In the genomic region with DNA sequence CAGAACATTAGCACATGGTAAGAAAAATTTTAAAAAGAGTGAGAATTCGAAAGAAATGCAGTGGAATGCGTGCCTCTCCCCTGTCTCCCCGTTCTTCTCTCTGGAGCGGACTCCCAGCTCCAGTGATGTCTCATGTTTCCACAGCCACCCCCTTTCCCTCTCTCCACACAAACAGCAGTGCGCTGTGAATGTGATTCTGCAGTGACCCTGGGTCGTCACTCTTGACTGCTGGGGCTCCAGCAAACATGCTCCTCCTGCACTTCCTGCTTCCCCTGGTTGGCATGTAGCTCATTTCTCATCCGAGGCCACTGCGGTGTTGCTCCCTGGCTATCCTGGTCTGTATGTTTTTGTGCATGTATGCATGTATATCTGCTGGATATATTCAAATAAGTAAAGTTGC, we compare ENCODE assay signal across 11 cellular contexts. TPM values are rescaled to one million over a fixed set of nuclear protein-coding genes. Genes with fewer than 3 reads are reported as not detected.
DNase-seq lines count a peak whose midpoint lies in the region; ATAC-seq and TF ChIP-seq lines count a peak whose summit lies in the region.
"Had no signal": no experiment of that assay in that cellular context is flagged by ENCODE, and none has a peak within 500 bp of the region (broad histone marks: within the 10 kb centered on the region; RNA-seq: fewer than 3 reads in every experiment).

No MANE protein-coding gene starts in this region.

- peak overlapping the region; percentile 11 for H3K4me3 Mint-ChIP-seq in mesothelial cell of epicardium

- TF ChIP-seq CTCF in choroid plexus epithelial cell (conservative IDR thresholded peaks at IDR 0.05; ENCODE audit: low read depth, low read length): no peak
- TF ChIP-seq CTCF in mesothelial cell of epicardium (IDR thresholded peaks at IDR 0.05; ENCODE audit: unreplicated experiment): no peak

- peak overlapping the region; percentile 88 for H3K27ac Mint-ChIP-seq in mesothelial cell of epicardium

- no peaks in the 10 kb centered on the region for H3K27me3 Mint-ChIP-seq in mesothelial cell of epicardium (ENCODE audit: low read depth)

- H3K9me3 Mint-ChIP-seq in mesothelial cell of epicardium: peaks cover 4% of the 10 kb centered on the region

- H3K4me1 Mint-ChIP-seq in mesothelial cell of epicardium: peaks cover 22% of the 10 kb centered on the region

- DNase-seq in AG20443 (ENCODE audit: low spot score) (peak; percentile 73), GM03348 (ENCODE audit: low spot score) (peak; percentile 68), choroid plexus epithelial cell (ENCODE audit: low read depth) (peak; percentile 65), mesothelial cell of epicardium (ENCODE audit: low spot score in 2 of 2, unreplicated experiment in 2 of 2) (peak in 1 of 2 experiments; percentile 37), left colon (no peak)
- DNase-seq: GOT3, upper lobe of left lung had no signal

- H3K36me3 Mint-ChIP-seq in mesothelial cell of epicardium: peaks cover 5% of the 10 kb centered on the region

- no peak for ATAC-seq in left colon
- no peak for ATAC-seq in HG02588 (IDR thresholded peaks at IDR 0.05; ENCODE audit: unreplicated experiment)
- no peak for ATAC-seq in GM19397 (IDR thresholded peaks at IDR 0.05; ENCODE audit: unreplicated experiment)
- ATAC-seq in GM19023 (IDR thresholded peaks at IDR 0.05; ENCODE audit: unreplicated experiment): no peak
- ATAC-seq: Panc1 had no signal

- intact Hi-C loops in left colon (cut with DNase I, micrococcal nuclease): no loop called here

- peak overlapping the region; percentile 13 for H3K4me3 ChIP-seq in choroid plexus epithelial cell (ENCODE audit: low read depth, low read length)
- H3K4me3 ChIP-seq: upper lobe of left lung had no signal

RNA-seq across cellular contexts. Expression of a gene that starts 13.3 kb away (rescaled TPM):
- total RNA-seq in mesothelial cell of epicardium: 37.6 to 38.5 TPM (median 37.6 TPM) in 3 replicates
- 10 to 100 TPM; 21.3 to 22.9 TPM for total RNA-seq in left colon

Comparison
In these comparisons a context has a peak if more than half of its experiments do, and no peak if none do; other contexts are left out.
1. DNase-seq: peak in AG20443 (single experiment), GM03348 (single experiment) and choroid plexus epithelial cell (single experiment); none in left colon (0 of 2).